8 cellular contexts compared by ENCODE assay signal in the genomic region with DNA sequence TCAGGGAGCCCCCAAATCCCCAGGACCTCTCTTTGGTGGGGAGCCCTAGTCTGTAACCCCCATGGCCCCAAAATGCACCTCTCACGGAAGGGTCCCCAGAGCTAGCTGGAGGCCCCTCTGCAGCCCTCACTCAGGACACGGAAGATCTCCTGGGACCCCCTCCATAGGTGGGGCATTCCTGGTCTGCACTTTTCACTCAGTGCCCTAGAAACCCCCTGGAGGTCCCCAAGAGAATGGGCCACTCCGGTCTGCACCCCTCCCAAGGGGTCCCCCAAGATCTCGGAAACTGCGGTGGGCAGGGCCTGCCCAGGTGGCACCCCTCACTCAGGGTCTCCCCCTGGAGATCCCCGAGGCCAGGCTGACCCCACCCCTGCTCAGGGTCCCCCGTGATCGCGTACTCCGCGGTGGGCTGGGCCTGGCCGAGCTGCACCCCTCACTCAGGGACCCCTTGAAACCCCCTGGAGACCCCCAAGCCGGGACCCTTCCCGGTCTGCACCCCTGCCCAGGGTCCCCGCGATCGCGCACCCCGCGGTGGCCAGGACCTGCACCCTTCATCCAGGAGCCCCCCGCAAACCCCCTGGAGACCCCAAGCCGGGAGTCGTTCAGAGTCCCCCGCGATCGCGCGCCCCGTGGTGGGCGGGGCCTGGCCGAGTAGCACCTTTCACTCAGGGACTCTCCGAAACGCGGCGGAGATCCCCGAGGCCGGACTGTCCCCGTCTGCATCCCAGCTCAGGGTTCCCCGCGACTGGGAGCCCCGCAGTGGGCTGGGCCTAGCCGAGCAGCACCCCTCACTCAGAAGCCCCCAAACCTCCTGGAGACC. TPM values are rescaled to one million over a fixed set of nuclear protein-coding genes. Genes with fewer than 3 reads are reported as not detected.
DNase-seq lines count a peak whose midpoint lies in the region; ATAC-seq and TF ChIP-seq lines count a peak whose summit lies in the region.

No MANE protein-coding gene starts in this region.

- no peaks in the 10 kb centered on the region for H3K27me3 ChIP-seq in MG63

- H3K36me3 ChIP-seq in MG63 = peaks cover 2% of the 10 kb centered on the region; the same call in 1 of the 2 replicates

- TF ChIP-seq CTCF in retinal pigment epithelial cell (conservative IDR thresholded peaks at IDR 0.05; ENCODE audit: low read depth, low read length) = no peak

- ATAC-seq in GM21423 (IDR thresholded peaks at IDR 0.05; ENCODE audit: unreplicated experiment) = peak; percentile 19

- peak; percentile 31 for DNase-seq in COLO829 (ENCODE audit: low spot score)
- peak; percentile 15 for DNase-seq in MG63
- peak; percentile 84 for DNase-seq in activated effector memory CD4-positive, alpha-beta T cell treated with anti-CD3 and anti-CD28 coated beads, Interleukin-2, amount 50 U/mL, for 16 hours
- DNase-seq in glomerular visceral epithelial cell (ENCODE audit: extremely low spot score) = peak; percentile 23
- no peak for DNase-seq in retinal pigment epithelial cell (ENCODE audit: low read depth)
- DNase-seq in H4 (ENCODE audit: low spot score) = no peak
- no peak for DNase-seq in DMS153 treated with DMSO at 0.1 percent for 48 hours (lab: John Stamatoyannopoulos, UW; ENCODE audit: unreplicated experiment)

- peak overlapping the region; percentile 66 for H3K4me3 ChIP-seq in MG63
- peak overlapping the region; percentile 85 for H3K4me3 ChIP-seq in retinal pigment epithelial cell (ENCODE audit: low read length)

- H3K9me3 ChIP-seq in MG63 = no peaks in the 10 kb centered on the region

RNA-seq across cellular contexts. Expression of gene LMNB2, which starts 1.1 kb away (rescaled TPM):
- 124 and 171 TPM in 2 replicates for total RNA-seq in MG63 (2014; rRNA removed; shearing (Covaris generic); ENCODE audit: low replicate concordance)
- total RNA-seq in H4 (2014; rRNA removed; shearing (Covaris generic)) = 64.3 and 86.4 TPM in 2 replicates

RNA-seq across cellular contexts. Expression of gene GADD45B, which starts 20.2 kb away (rescaled TPM):
- 36.4 and 48.7 TPM in 2 replicates for total RNA-seq in MG63 (2014; rRNA removed; shearing (Covaris generic); ENCODE audit: low replicate concordance)
- total RNA-seq in H4 (2014; rRNA removed; shearing (Covaris generic)) = 14.3 and 82.3 TPM in 2 replicates

RNA-seq across cellular contexts. Expression of gene TIMM13, which starts 28.3 kb away (rescaled TPM):
- total RNA-seq in MG63 (2014; rRNA removed; shearing (Covaris generic); ENCODE audit: low replicate concordance) = 17.2 and 34.5 TPM in 2 replicates
- 39.9 and 40.8 TPM in 2 replicates for total RNA-seq in H4 (2014; rRNA removed; shearing (Covaris generic))

Comparison
In these comparisons a context has a peak if more than half of its experiments do, and no peak if none do; other contexts are left out.
1. DNase-seq: peak in COLO829 (single experiment), MG63 (single experiment), activated effector memory CD4-positive, alpha-beta T cell treated with anti-CD3 and anti-CD28 coated beads, Interleukin-2, amount 50 U/mL, for 16 hours (single experiment) and glomerular visceral epithelial cell (single experiment); none in retinal pigment epithelial cell (single experiment), H4 (single experiment) and DMS153 treated with DMSO at 0.1 percent for 48 hours (single experiment).